Comparison of ENCODE assay signal across 1 cellular context in the genomic region with DNA sequence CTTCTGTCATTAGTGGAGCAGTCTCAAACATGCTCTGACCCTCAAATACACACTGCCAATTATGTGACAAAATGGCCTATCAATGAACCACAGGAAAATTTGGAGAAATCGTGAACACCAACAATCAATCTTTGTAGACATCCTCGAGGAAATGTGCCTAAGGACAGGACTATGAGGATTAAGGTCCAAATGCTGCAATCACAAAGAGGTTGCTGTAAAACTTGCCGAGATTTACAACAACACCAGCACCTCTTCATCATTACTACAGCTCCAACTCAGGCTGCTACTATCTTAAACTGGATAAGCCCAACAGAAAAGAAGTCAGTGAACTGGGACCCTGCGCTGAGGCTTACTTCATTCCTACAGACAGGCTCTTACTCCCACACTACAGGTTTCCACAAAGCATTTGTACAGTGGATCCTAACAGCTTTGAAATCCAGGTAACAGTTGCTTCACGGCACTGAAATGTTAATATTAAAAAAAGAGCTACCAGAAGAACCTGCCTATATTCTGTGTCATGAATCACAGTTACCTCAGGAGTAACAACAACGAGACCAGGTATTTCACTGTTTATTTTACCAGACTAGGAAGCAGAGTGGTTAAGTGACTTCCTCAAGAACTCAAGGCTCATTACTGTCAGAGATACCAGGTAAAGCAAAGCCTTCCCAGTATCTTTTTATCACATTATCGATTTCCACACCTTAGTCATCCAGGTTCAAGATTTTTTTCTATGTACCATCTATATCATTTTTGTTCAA.
TF ChIP-seq lines count a peak whose summit lies in the region.

No MANE protein-coding gene starts in this region.

TF ChIP-seq in SK-N-SH, 30 proteins besides CTCF, POLR2A, EP300 and RAD21 (continued from another document):
- TF ChIP-seq, protein P1, sequence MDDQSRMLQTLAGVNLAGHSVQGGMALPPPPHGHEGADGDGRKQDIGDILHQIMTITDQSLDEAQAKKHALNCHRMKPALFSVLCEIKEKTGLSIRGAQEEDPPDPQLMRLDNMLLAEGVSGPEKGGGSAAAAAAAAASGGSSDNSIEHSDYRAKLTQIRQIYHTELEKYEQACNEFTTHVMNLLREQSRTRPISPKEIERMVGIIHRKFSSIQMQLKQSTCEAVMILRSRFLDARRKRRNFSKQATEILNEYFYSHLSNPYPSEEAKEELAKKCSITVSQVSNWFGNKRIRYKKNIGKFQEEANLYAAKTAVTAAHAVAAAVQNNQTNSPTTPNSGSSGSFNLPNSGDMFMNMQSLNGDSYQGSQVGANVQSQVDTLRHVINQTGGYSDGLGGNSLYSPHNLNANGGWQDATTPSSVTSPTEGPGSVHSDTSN (IDR thresholded peaks at IDR 0.05) = no peak
- TF ChIP-seq FOSL2 (IDR thresholded peaks at IDR 0.05; ENCODE audit: borderline replicate concordance, low read depth) (no peak), RFX5 (IDR thresholded peaks at IDR 0.05; ENCODE audit: low read length) (no peak), TAF1 (IDR thresholded peaks at IDR 0.05; ENCODE audit: borderline replicate concordance, low read depth, low read length) (no peak), ELF1 (IDR thresholded peaks at IDR 0.05) (no peak), MEF2A (IDR thresholded peaks at IDR 0.05; ENCODE audit: borderline replicate concordance, low read depth) (no peak), JUND (IDR thresholded peaks at IDR 0.05) (no peak), NRF1 (IDR thresholded peaks at IDR 0.05; ENCODE audit: low read depth, low read length) (no peak), TEAD4 (IDR thresholded peaks at IDR 0.05; ENCODE audit: borderline replicate concordance, insufficient read depth) (no peak), RCOR1 (IDR thresholded peaks at IDR 0.05; ENCODE audit: low read length) (no peak)
- TF ChIP-seq, protein P2, sequence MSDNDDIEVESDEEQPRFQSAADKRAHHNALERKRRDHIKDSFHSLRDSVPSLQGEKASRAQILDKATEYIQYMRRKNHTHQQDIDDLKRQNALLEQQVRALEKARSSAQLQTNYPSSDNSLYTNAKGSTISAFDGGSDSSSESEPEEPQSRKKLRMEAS (IDR thresholded peaks at IDR 0.05; ENCODE audit: low read depth) = no peak
- TF ChIP-seq, protein P3, sequence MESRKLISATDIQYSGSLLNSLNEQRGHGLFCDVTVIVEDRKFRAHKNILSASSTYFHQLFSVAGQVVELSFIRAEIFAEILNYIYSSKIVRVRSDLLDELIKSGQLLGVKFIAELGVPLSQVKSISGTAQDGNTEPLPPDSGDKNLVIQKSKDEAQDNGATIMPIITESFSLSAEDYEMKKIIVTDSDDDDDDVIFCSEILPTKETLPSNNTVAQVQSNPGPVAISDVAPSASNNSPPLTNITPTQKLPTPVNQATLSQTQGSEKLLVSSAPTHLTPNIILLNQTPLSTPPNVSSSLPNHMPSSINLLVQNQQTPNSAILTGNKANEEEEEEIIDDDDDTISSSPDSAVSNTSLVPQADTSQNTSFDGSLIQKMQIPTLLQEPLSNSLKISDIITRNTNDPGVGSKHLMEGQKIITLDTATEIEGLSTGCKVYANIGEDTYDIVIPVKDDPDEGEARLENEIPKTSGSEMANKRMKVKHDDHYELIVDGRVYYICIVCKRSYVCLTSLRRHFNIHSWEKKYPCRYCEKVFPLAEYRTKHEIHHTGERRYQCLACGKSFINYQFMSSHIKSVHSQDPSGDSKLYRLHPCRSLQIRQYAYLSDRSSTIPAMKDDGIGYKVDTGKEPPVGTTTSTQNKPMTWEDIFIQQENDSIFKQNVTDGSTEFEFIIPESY (IDR thresholded peaks at IDR 0.05; ENCODE audit: borderline replicate concordance, low read depth) = no peak
TF ChIP-seq in SK-N-SH: peak in this region for 0.
